In genomic region chr5:684771-685216, GRCh38 we compare ENCODE assay signal across 27 cellular contexts. TPM values are rescaled to one million over a fixed set of nuclear protein-coding genes. Genes with fewer than 3 reads are reported as not detected.
A peak's percentile ranks its signal among the peaks of the same experiment; 100 is the strongest.
DNase-seq lines count a peak whose midpoint lies in the region; ATAC-seq, FAIRE-seq and TF ChIP-seq lines count a peak whose summit lies in the region.
"Had no signal": no experiment of that assay in that cellular context is flagged by ENCODE, and none has a peak within 500 bp of the region (broad histone marks: within the 10 kb centered on the region; RNA-seq: fewer than 3 reads in every experiment).

No MANE protein-coding gene starts in this region.

- H3K4me3 ChIP-seq in liver (ENCODE audit: low read depth in 1 of 3, low read length in 3 of 3), result no peak overlapping the region
- no peak overlapping the region for H3K4me3 ChIP-seq in HepG2 (replicated peaks in 1 of 3; ENCODE audit: insufficient read depth in 1 of 3, low read depth in 2 of 3, low read length in 3 of 3)
- no peak overlapping the region for H3K4me3 ChIP-seq in coronary artery
- H3K4me3 ChIP-seq: esophagus squamous epithelium, gastroesophageal sphincter, K562, testis had no signal

- TF ChIP-seq CTCF in liver (IDR thresholded peaks at IDR 0.05; ENCODE audit: low read depth, low read length, missing input control), result no peak
- TF ChIP-seq CTCF in HepG2 (CRISPR knock-in tag; IDR thresholded peaks at IDR 0.05), result no peak
- no peak for TF ChIP-seq CTCF in coronary artery (IDR thresholded peaks at IDR 0.05)
- no peak for TF ChIP-seq CTCF in neural crest cell (conservative IDR thresholded peaks at IDR 0.05)

- H3K4me1 ChIP-seq in liver (ENCODE audit: control insufficient read depth in 4 of 4, insufficient read depth in 4 of 4, low read length in 3 of 4) (peaks cover 0 to 5% (median 1%) of the 10 kb centered on the region in 4 donors), HepG2 (ENCODE audit: insufficient read depth, low read length) (no peaks in the 10 kb centered on the region)
- H3K4me1 ChIP-seq: esophagus squamous epithelium, testis had no signal

- peak overlapping the region; percentile 23 for H3K4me3 Mint-ChIP-seq in neural crest cell
- H3K4me3 Mint-ChIP-seq: activated naive CD8-positive, alpha-beta T cell treated with anti-CD3 and anti-CD28 coated beads for 36 hours; activated T-helper 1 cell treated with anti-CD3 and anti-CD28 coated beads, Interleukin-12 subunit alpha, Interleukin-12 subunit beta, Interleukin-2, Interleukin-4 antibody, amounts not matched to agents 30 ng/mL and 10 ng/mL and 1 ng/mL, durations not matched to agents 14 hours and 24 hours and 36 hours; CD4-positive, CD25-positive, alpha-beta regulatory T cell; effector memory CD8-positive, alpha-beta T cell; nephron; stimulated activated effector memory CD8-positive, alpha-beta T cell treated with anti-CD3 and anti-CD28 coated beads, Interleukin-12 subunit alpha, Interleukin-12 subunit beta, amount 100 ng/mL, for 72 hours; T-helper 2 cell treated with Interferon-gamma antibody and Interleukin-4, amounts not matched to agents 5 μg/mL and 100 μg/mL, for 36 hours had no signal

- POLR2A ChIA-PET in HepG2 (lab: Yijun Ruan, JAX), result no interaction called here

- no TSS peak for BruUV-seq in HepG2 (replicated peaks; lab: Mats Ljungman, UMichigan)

- no peak for TF ChIP-seq EP300 in HepG2 (IDR thresholded peaks at IDR 0.05; ENCODE audit: low read depth in 2 of 2, low read length in 2 of 2)
- TF ChIP-seq EP300 in HepG2 (CRISPR knock-in tag; IDR thresholded peaks at IDR 0.05; ENCODE audit: borderline replicate concordance), result no peak

- no peaks in the 10 kb centered on the region for H3K36me3 Mint-ChIP-seq in neural crest cell (ENCODE audit: low read depth)
- H3K36me3 Mint-ChIP-seq: activated naive CD8-positive, alpha-beta T cell treated with anti-CD3 and anti-CD28 coated beads for 36 hours; CD4-positive, CD25-positive, alpha-beta regulatory T cell; stimulated activated effector memory CD8-positive, alpha-beta T cell treated with anti-CD3 and anti-CD28 coated beads, Interleukin-12 subunit alpha, Interleukin-12 subunit beta, amount 100 ng/mL, for 72 hours had no signal

- intact Hi-C loops in HepG2 (cut with micrococcal nuclease; ENCODE audit: unreplicated experiment) (no loop called here), left colon (cut with DNase I, micrococcal nuclease) (no loop called here)

- TF ChIP-seq RAD21 in liver (IDR thresholded peaks at IDR 0.05) (no peak), HepG2 (CRISPR knock-in tag; IDR thresholded peaks at IDR 0.05) (no peak)

- 65% methylated on average over 15 of the region's 15 CpGs for WGBS in liver
- 0% methylated on average over 5 of the region's 15 CpGs for WGBS in HepG2 (ENCODE audit: low lambda C conversion rate)

- no peak overlapping the region for H2AFZ ChIP-seq in HepG2 (ENCODE audit: low read length)

- no peak overlapping the region for H3K27ac Mint-ChIP-seq in neural crest cell (ENCODE audit: unreplicated experiment)
- H3K27ac Mint-ChIP-seq: activated naive CD8-positive, alpha-beta T cell treated with anti-CD3 and anti-CD28 coated beads for 36 hours; activated T-helper 1 cell treated with anti-CD3 and anti-CD28 coated beads, Interleukin-12 subunit alpha, Interleukin-12 subunit beta, Interleukin-2, Interleukin-4 antibody, amounts not matched to agents 30 ng/mL and 10 ng/mL and 1 ng/mL, durations not matched to agents 14 hours and 24 hours and 36 hours; CD4-positive, CD25-positive, alpha-beta regulatory T cell; nephron; progenitor cell of endocrine pancreas; stimulated activated effector memory CD8-positive, alpha-beta T cell treated with anti-CD3 and anti-CD28 coated beads, Interleukin-12 subunit alpha, Interleukin-12 subunit beta, amount 100 ng/mL, for 72 hours; T-helper 2 cell treated with Interferon-gamma antibody and Interleukin-4, amounts not matched to agents 5 μg/mL and 100 μg/mL, for 36 hours had no signal

- H3K9me3 Mint-ChIP-seq in neural crest cell, result no peaks in the 10 kb centered on the region
- H3K9me3 Mint-ChIP-seq: activated naive CD8-positive, alpha-beta T cell treated with anti-CD3 and anti-CD28 coated beads for 36 hours; activated T-helper 1 cell treated with anti-CD3 and anti-CD28 coated beads, Interleukin-12 subunit alpha, Interleukin-12 subunit beta, Interleukin-2, Interleukin-4 antibody, amounts not matched to agents 30 ng/mL and 10 ng/mL and 1 ng/mL, durations not matched to agents 14 hours and 24 hours and 36 hours; CD4-positive, CD25-positive, alpha-beta regulatory T cell; effector memory CD8-positive, alpha-beta T cell; nephron; stimulated activated effector memory CD8-positive, alpha-beta T cell treated with anti-CD3 and anti-CD28 coated beads, Interleukin-12 subunit alpha, Interleukin-12 subunit beta, amount 100 ng/mL, for 72 hours; T-helper 2 cell treated with Interferon-gamma antibody and Interleukin-4, amounts not matched to agents 5 μg/mL and 100 μg/mL, for 36 hours had no signal

- H3K27ac ChIP-seq in liver (ENCODE audit: low read depth in 1 of 2, low read length in 2 of 2), result no peak overlapping the region
- no peak overlapping the region for H3K27ac ChIP-seq in HepG2 (ENCODE audit: extremely low read length, insufficient read depth, low read length)
- H3K27ac ChIP-seq in coronary artery, result no peak overlapping the region
- H3K27ac ChIP-seq: esophagus squamous epithelium, testis had no signal

- H3K9ac ChIP-seq in liver (ENCODE audit: low read depth in 1 of 2, low read length in 2 of 2) (no peak overlapping the region), HepG2 (ENCODE audit: insufficient read depth, low read depth, low read length) (no peak overlapping the region)
- H3K9ac ChIP-seq: SK-N-SH had no signal

- no peak for TF ChIP-seq POLR2A in HepG2 (IDR thresholded peaks at IDR 0.05; ENCODE audit: insufficient read depth in 1 of 2, low read depth in 2 of 2, low read length in 2 of 2)

- H3K79me2 ChIP-seq in HepG2 (ENCODE audit: insufficient read depth, low read length), result no peaks in the 10 kb centered on the region

- no peaks in the 10 kb centered on the region for H3K27me3 Mint-ChIP-seq in neural crest cell (ENCODE audit: low read depth)
- H3K27me3 Mint-ChIP-seq: activated naive CD8-positive, alpha-beta T cell treated with anti-CD3 and anti-CD28 coated beads for 36 hours; CD4-positive, CD25-positive, alpha-beta regulatory T cell; effector memory CD8-positive, alpha-beta T cell had no signal

- DNase-seq in HepG2 (ENCODE audit: low spot score) (no peak), coronary artery (ENCODE audit: low spot score) (peak; percentile 67), neural crest cell (ENCODE audit: low read depth, low spot score) (no peak), activated T-cell treated with anti-CD3 and anti-CD28 coated beads for 4 hours (no peak), left colon (no peak), midbrain (lab: John Stamatoyannopoulos, UW) (no peak)
- DNase-seq: activated naive CD8-positive, alpha-beta T cell treated with anti-CD3 and anti-CD28 coated beads for 36 hours; CD4-positive, CD25-positive, alpha-beta regulatory T cell; effector memory CD8-positive, alpha-beta T cell; esophagus squamous epithelium; kidney glomerular epithelial cell; MM.1S; NCI-H1436 treated with DMSO at 0.1 percent for 48 hours; NCI-H526; stimulated activated CD4-positive, alpha-beta T cell treated with anti-CD3 and anti-CD28 coated beads, Interleukin-1b, Interleukin-23, amount 100 ng/mL, for 48 hours had no signal

- H3K27me3 ChIP-seq in liver (ENCODE audit: control insufficient read depth in 4 of 4, insufficient read depth in 4 of 4, low read length in 3 of 4) (no peaks in the 10 kb centered on the region), HepG2 (ENCODE audit: control insufficient read depth in 1 of 2, insufficient read depth in 2 of 2, low read length in 2 of 2) (peaks cover 4 to 18% of the 10 kb centered on the region in 2 experiments; a peak in 4 of 5 replicates)
- H3K27me3 ChIP-seq: esophagus squamous epithelium, gastroesophageal sphincter, testis had no signal

- H3K4me2 ChIP-seq in HepG2 (ENCODE audit: low read depth, low read length), result no peak overlapping the region
- H3K4me2 ChIP-seq: SK-N-SH had no signal

- H3K36me3 ChIP-seq in liver (ENCODE audit: control insufficient read depth in 4 of 4, insufficient read depth in 3 of 4, low read depth in 1 of 4, low read length in 3 of 4), result no peaks in the 10 kb centered on the region
- H3K36me3 ChIP-seq in HepG2 (replicated peaks in 1 of 2; ENCODE audit: control insufficient read depth in 1 of 2, insufficient read depth in 2 of 2, low read length in 2 of 2), result no peaks in the 10 kb centered on the region
- H3K36me3 ChIP-seq: esophagus squamous epithelium, gastroesophageal sphincter had no signal

- FAIRE-seq in HepG2 (lab: Jason Lieb, UNC), result no peak
- FAIRE-seq: K562 had no signal

- no peaks in the 10 kb centered on the region for H3K9me3 ChIP-seq in liver (ENCODE audit: control insufficient read depth in 4 of 4, low read length in 3 of 4)
- H3K9me3 ChIP-seq in HepG2 (ENCODE audit: low read length), result no peaks in the 10 kb centered on the region
- H3K9me3 ChIP-seq: esophagus squamous epithelium, gastroesophageal sphincter, SK-N-SH, testis had no signal

- in situ Hi-C loops in HepG2 (cut with HindIII; ENCODE audit: extremely low pct_ligation_motif_present, low pct_unique_long_range_greater_than_20kb), result loop anchor here (10.0 kb wide), 1 partner anchor 90 kb away; no protein-coding TSS in a partner anchor

- no peaks in the 10 kb centered on the region for H4K20me1 ChIP-seq in HepG2 (ENCODE audit: insufficient read depth, low read length)

- no peaks in the 10 kb centered on the region for H3K4me1 Mint-ChIP-seq in neural crest cell
- H3K4me1 Mint-ChIP-seq: activated naive CD8-positive, alpha-beta T cell treated with anti-CD3 and anti-CD28 coated beads for 36 hours; CD4-positive, CD25-positive, alpha-beta regulatory T cell; nephron; stimulated activated effector memory CD8-positive, alpha-beta T cell treated with anti-CD3 and anti-CD28 coated beads, Interleukin-12 subunit alpha, Interleukin-12 subunit beta, amount 100 ng/mL, for 72 hours had no signal

- CTCF ChIA-PET in HepG2 (lab: Yijun Ruan, JAX; ENCODE audit: low intra/inter-chr PET ratio, low total read pairs), result no interaction called here

- ATAC-seq in HepG2 (no peak), GM19324 (IDR thresholded peaks at IDR 0.05; ENCODE audit: low FRiP score, unreplicated experiment) (no peak), left colon (no peak)
- ATAC-seq: effector memory CD8-positive, alpha-beta T cell; gastroesophageal sphincter; HCT116; K562; stimulated activated effector memory CD8-positive, alpha-beta T cell treated with anti-CD3 and anti-CD28 coated beads, Interleukin-12 subunit alpha, Interleukin-12 subunit beta, amount 100 ng/mL, for 72 hours had no signal

RNA-seq across cellular contexts. Expression of gene TPPP, which starts 8.4 kb away (rescaled TPM):
- total RNA-seq in liver (1 to 10 TPM in 1 of 2 donors, under 1 TPM in 1; 0.61 to 2.1 TPM), HepG2 (2016; rRNA removed; fragmentation: Illumina TruSeq; extraction: Trizol) (0.04 TPM in 1 of 2 replicates, not detected in the other), neural crest cell (2.6 and 2.7 TPM in 2 replicates), left colon (1 to 10 TPM; 3.9 to 6.3 TPM)
- polyA plus RNA-seq in liver (under 1 TPM; 0.61 to 0.98 TPM), HepG2 (2011; rRNA removed) (0.05 and 0.07 TPM in 2 replicates)
- not detected in 2 replicates for total RNA-seq in HepG2 (2016; cell fraction: cytosol; rRNA removed; fragmentation: Illumina TruSeq; extraction: Trizol; ENCODE audit: low read depth)
- total RNA-seq in HepG2 (2016; cell fraction: insoluble cytoplasmic fraction; rRNA removed; fragmentation: Illumina TruSeq; extraction: Trizol), result 0.04 TPM in 1 of 2 replicates, not detected in the other
- 0.03 TPM in 1 of 2 replicates, not detected in the other for total RNA-seq in HepG2 (2016; cell fraction: membrane; rRNA removed; fragmentation: Illumina TruSeq; extraction: Trizol)
- not detected in 2 replicates for total RNA-seq in HepG2 (2016; cell fraction: nucleus; rRNA removed; fragmentation: Illumina TruSeq; extraction: Trizol)
- polyA plus RNA-seq in HepG2 (2011; cell fraction: cytosol; rRNA removed), result 0.04 and 0.07 TPM in 2 replicates
- 0.07 and 0.16 TPM in 2 replicates for polyA plus RNA-seq in HepG2 (2011; cell fraction: nucleus; rRNA removed)
- 0.17 and 0.20 TPM in 2 replicates for polyA plus RNA-seq in HepG2 (2012)
- polyA plus RNA-seq in HepG2 (2016; cell fraction: cytosol; fragmentation: Illumina TruSeq; extraction: Trizol; ENCODE audit: low read depth), result not detected in 2 replicates
- 0.05 TPM in 1 of 2 replicates, not detected in the other for polyA plus RNA-seq in HepG2 (2016; cell fraction: insoluble cytoplasmic fraction; fragmentation: Illumina TruSeq; extraction: Trizol; ENCODE audit: low read depth)
- polyA plus RNA-seq in HepG2 (2016; cell fraction: membrane; fragmentation: Illumina TruSeq; extraction: Trizol; ENCODE audit: low read depth), result not detected in 2 replicates
- not detected in 2 replicates for polyA plus RNA-seq in HepG2 (2016; cell fraction: nucleus; fragmentation: Illumina TruSeq; extraction: Trizol; ENCODE audit: insufficient read depth, low read depth)
- polyA minus RNA-seq in HepG2 (2011; rRNA and poly(A)+ RNA removed; ENCODE audit: low replicate concordance), result 0.24 and 0.28 TPM in 2 replicates
- polyA minus RNA-seq in HepG2 (2011; cell fraction: cytosol; rRNA and poly(A)+ RNA removed), result 0.10 and 0.18 TPM in 2 replicates
- polyA minus RNA-seq in HepG2 (2011; cell fraction: nucleus; rRNA and poly(A)+ RNA removed), result 0.12 TPM in 1 of 2 replicates, not detected in the other
- total RNA-seq: activated T-helper 1 cell treated with anti-CD3 and anti-CD28 coated beads, Interleukin-12 subunit alpha, Interleukin-12 subunit beta, Interleukin-2, Interleukin-4 antibody, amounts not matched to agents 30 ng/mL and 10 ng/mL and 1 ng/mL, durations not matched to agents 14 hours and 24 hours and 36 hours had no signal
